ENCODE assay signal across 9 cellular contexts in the genomic region with DNA sequence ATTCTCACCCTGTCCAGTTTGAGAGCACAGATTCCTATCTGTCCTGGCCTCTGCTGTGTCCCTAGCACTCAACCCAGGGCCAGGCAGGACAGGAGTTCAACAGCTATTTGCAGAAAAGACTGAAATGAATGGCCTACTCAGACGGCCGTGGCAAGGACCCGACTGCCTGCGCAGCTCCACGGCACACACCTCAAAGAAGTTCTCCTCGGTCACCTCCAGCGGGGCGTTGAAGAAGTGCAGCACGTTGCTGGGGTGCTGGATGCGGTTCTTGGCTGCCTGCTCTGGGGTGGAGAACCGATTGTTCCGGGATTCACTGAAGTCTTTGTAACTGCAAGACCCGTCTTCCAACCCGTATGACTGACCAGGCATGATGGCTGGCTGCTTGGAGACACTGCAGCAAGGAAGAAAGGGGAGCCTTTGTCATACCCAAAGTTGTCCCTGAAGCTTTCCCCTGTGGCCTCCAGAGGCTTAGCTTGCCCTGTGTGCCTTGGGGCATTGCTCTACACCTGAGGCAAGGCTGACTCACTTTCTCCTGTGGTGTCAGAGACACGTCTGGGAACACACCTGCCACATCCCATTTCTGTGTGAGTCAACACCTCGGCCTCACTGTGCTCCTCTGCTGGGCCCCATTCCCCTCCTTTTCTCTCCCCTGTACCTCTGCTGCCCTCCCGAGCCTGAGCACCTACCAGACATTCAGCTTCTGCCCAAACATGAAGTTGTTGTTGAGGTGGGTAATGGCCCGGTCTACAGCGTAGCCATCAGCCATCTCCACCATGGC. TPM values are rescaled to one million over a fixed set of nuclear protein-coding genes. Genes with fewer than 3 reads are reported as not detected.
DNase-seq lines count a peak whose midpoint lies in the region; ATAC-seq and TF ChIP-seq lines count a peak whose summit lies in the region.
"Had no signal": no experiment of that assay in that cellular context is flagged by ENCODE, and none has a peak within 500 bp of the region (broad histone marks: within the 10 kb centered on the region; RNA-seq: fewer than 3 reads in every experiment).

No MANE protein-coding gene starts in this region.

- H3K9me3 ChIP-seq in mucosa of stomach (ENCODE audit: control insufficient read depth, low read length) (no peaks in the 10 kb centered on the region), stomach (no peaks in the 10 kb centered on the region)

- 43 to 70% (median 48%) methylated on average over 13 to 19 of the region's 19 CpGs for WGBS in stomach, 5 donors

- no peak for TF ChIP-seq EP300 in stomach (IDR thresholded peaks at IDR 0.05)

- TF ChIP-seq CTCF in stomach (IDR thresholded peaks at IDR 0.05) = peak in 1 of 7 experiments; percentile 23

- H3K27ac Mint-ChIP-seq in activated naive CD8-positive, alpha-beta T cell = peak overlapping the region; percentile 93

- peak; percentile 24 for DNase-seq in activated T-cell treated with anti-CD3 and anti-CD28 coated beads for 1 hour (ENCODE audit: low read depth)
- DNase-seq in activated T-cell treated with anti-CD3 and anti-CD28 coated beads, Interleukin-2, amount 50 U/mL, for 1 hour = no peak
- peak; percentile 67 for DNase-seq in stomach
- DNase-seq: NCI-H345 had no signal

- H3K4me3 Mint-ChIP-seq in activated naive CD8-positive, alpha-beta T cell = peak overlapping the region; percentile 68

- H3K4me3 ChIP-seq in mucosa of stomach (ENCODE audit: low read length) (peak overlapping the region; percentile 7), stomach (peak overlapping the region in 1 of 4 donors; percentile 12)

- peak overlapping the region; percentile 30 for H3K9ac ChIP-seq in mucosa of stomach (ENCODE audit: low read length)

- H3K27ac ChIP-seq in stomach = peak overlapping the region; percentile 63 to 78 (median 68)

- intact Hi-C loops in stomach (cut with DNase I; ENCODE audit: low total_unique reads) = no loop called here

- ATAC-seq in GM19324 (IDR thresholded peaks at IDR 0.05; ENCODE audit: low FRiP score, unreplicated experiment) = no peak
- ATAC-seq in HG03095 (IDR thresholded peaks at IDR 0.05; ENCODE audit: unreplicated experiment) = no peak
- no peak for ATAC-seq in GM21619 (IDR thresholded peaks at IDR 0.05; ENCODE audit: unreplicated experiment)

- TF ChIP-seq POLR2A in stomach (IDR thresholded peaks at IDR 0.05) = no peak

- no peaks in the 10 kb centered on the region for H3K9me3 Mint-ChIP-seq in activated naive CD8-positive, alpha-beta T cell (ENCODE audit: low read depth)

- H3K36me3 Mint-ChIP-seq in activated naive CD8-positive, alpha-beta T cell = peaks cover 14% of the 10 kb centered on the region

- H3K36me3 ChIP-seq in mucosa of stomach (ENCODE audit: control insufficient read depth, insufficient read depth, low read length) (peaks cover 66% of the 10 kb centered on the region), stomach (peaks cover 78 to 89% (median 87%) of the 10 kb centered on the region in 4 donors)

- no peaks in the 10 kb centered on the region for H3K27me3 ChIP-seq in mucosa of stomach (ENCODE audit: control insufficient read depth, insufficient read depth, low read length)
- H3K27me3 ChIP-seq in stomach = no peaks in the 10 kb centered on the region

- H3K4me1 Mint-ChIP-seq in activated naive CD8-positive, alpha-beta T cell (ENCODE audit: low read depth) = peaks cover 62% of the 10 kb centered on the region

- no peaks in the 10 kb centered on the region for H3K27me3 Mint-ChIP-seq in activated naive CD8-positive, alpha-beta T cell

- peaks cover 44% of the 10 kb centered on the region for H3K4me1 ChIP-seq in mucosa of stomach (ENCODE audit: control insufficient read depth, insufficient read depth, low read length)
- H3K4me1 ChIP-seq in stomach = peaks cover 47 to 82% (median 67%) of the 10 kb centered on the region in 4 donors

RNA-seq across cellular contexts. Expression of gene ECH1, which starts 6.8 kb away (rescaled TPM):
- total RNA-seq in stomach = 100 to 1,000 TPM in 2 of 5 donors, 10 to 100 TPM in 3; 32.9 to 720 (median 94.6) TPM
- 100 to 1,000 TPM; 161 to 270 (median 228) TPM for polyA plus RNA-seq in stomach

RNA-seq across cellular contexts. Expression of gene HNRNPL, which starts 11.4 kb away (rescaled TPM):
- 100 to 1,000 TPM; 148 to 242 (median 169) TPM for total RNA-seq in stomach
- 100 to 1,000 TPM; 111 to 151 (median 114) TPM for polyA plus RNA-seq in stomach

RNA-seq across cellular contexts. Expression of gene LGALS4, which starts 25.7 kb away (rescaled TPM):
- total RNA-seq in stomach = 1,000 to 10,000 TPM in 1 of 5 donors, 100 to 1,000 TPM in 3, 10 to 100 TPM in 1; 32.1 to 1,765 (median 113) TPM
- 100 to 1,000 TPM in 1 of 3 donors, 10 to 100 TPM in 2; 23.5 to 627 (median 80.1) TPM for polyA plus RNA-seq in stomach

RNA-seq across cellular contexts. Expression of gene RINL, which starts 39.7 kb away (rescaled TPM):
- 1 to 10 TPM in 4 of 5 donors, not detected in 1; 1.8 to 9.2 (median 3.4) TPM for total RNA-seq in stomach
- 10 to 100 TPM in 1 of 3 donors, 1 to 10 TPM in 2; 6.9 to 10.0 (median 9.3) TPM for polyA plus RNA-seq in stomach

RNA-seq across cellular contexts. Expression of gene LGALS7B, which starts 49.4 kb away (rescaled TPM):
- total RNA-seq in stomach = not detected
- 100 to 1,000 TPM in 1 of 3 donors, 1 to 10 TPM in 2; 3.6 to 980 (median 4.6) TPM for polyA plus RNA-seq in stomach
